Comparison of ENCODE assay signal across 31 cellular contexts in the genomic region with DNA sequence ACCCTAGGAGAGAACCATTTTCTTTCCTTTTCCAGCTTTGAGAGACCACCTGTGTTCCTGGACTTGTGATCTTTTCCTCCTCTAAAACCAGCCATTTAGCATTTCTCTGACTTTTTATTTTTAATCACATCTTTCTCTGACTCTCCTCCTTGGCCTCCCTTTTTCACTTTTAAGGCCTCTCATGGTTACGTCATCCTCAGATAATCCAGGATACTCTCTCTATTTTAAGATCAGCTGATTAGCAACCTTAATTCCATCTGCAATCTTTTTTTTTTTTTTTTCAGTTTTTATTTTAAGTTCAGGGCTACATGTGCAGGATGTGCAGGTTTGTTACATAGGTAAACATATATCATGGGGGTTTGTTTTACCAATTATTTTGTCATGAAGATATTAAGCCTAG. TPM values are rescaled to one million over a fixed set of nuclear protein-coding genes. Genes with fewer than 3 reads are reported as not detected.
"Had no signal": no experiment of that assay in that cellular context is flagged by ENCODE, and none has a peak within 500 bp of the region (broad histone marks: within the 10 kb centered on the region; RNA-seq: fewer than 3 reads in every experiment).

No MANE protein-coding gene starts in this region.

- H3K27me3 ChIP-seq: stomach, suprapubic skin, testis, thyroid gland, tibial artery, tibial nerve, transverse colon, upper lobe of left lung, upper lobe of right lung, uterus, vagina had no signal

- H3K36me3 ChIP-seq: stomach, suprapubic skin, thoracic aorta, thyroid gland, tibial artery, tibial nerve, transverse colon, upper lobe of left lung, upper lobe of right lung, uterus, vagina had no signal

- H3K27ac ChIP-seq: stomach, suprapubic skin, testis, thoracic aorta, thyroid gland, tibial artery, tibial nerve, transverse colon, upper lobe of left lung, upper lobe of right lung, uterus, vagina had no signal

- ATAC-seq: stimulated activated effector memory CD8-positive, alpha-beta T cell treated with anti-CD3 and anti-CD28 coated beads, Interleukin-12 subunit alpha, Interleukin-12 subunit beta, amount 100 ng/mL, for 72 hours; stimulated activated memory B cell treated with anti-CD40 and anti-IgM and Interleukin-4, amounts not matched to agents 10 μg/mL and 1 μg/mL and 100 μg/mL, for 72 hours; stimulated activated naive B cell treated with anti-CD40 and anti-IgM and Interleukin-4, amounts not matched to agents 10 μg/mL and 1 μg/mL and 100 μg/mL, for 72 hours; stimulated activated naive CD8-positive, alpha-beta T cell treated with anti-CD3 and anti-CD28 coated beads, Interleukin-15, amount 100 ng/mL, for 72 hours; stimulated activated naive CD8-positive, alpha-beta T cell treated with anti-CD3 and anti-CD28 coated beads, Interleukin-15, Interleukin-2, amounts not matched to agents 100 U/mL and 50 U/mL, for 24 hours; upper lobe of right lung had no signal

- H3K4me3 ChIP-seq: stomach, suprapubic skin, testis, thoracic aorta, thyroid gland, tibial artery, tibial nerve, transverse colon, upper lobe of left lung, upper lobe of right lung, uterus, vagina had no signal

- H3K4me1 ChIP-seq: stomach, suprapubic skin, testis, thyroid gland, tibial artery, tibial nerve, transverse colon, upper lobe of left lung, upper lobe of right lung, uterus, vagina had no signal

- DNase-seq: stimulated activated CD4-positive, alpha-beta T cell treated with anti-CD3 and anti-CD28 coated beads, Interleukin-2, amount 100 ng/mL, for 48 hours; stimulated activated CD4-positive, alpha-beta T cell treated with anti-CD3 and anti-CD28 coated beads, Interleukin-4, amount 100 ng/mL, for 1 hour; stimulated activated CD4-positive, alpha-beta T cell treated with anti-CD3 and anti-CD28 coated beads, Interleukin-4, amount 100 ng/mL, for 24 hours; stimulated activated CD4-positive, alpha-beta T cell treated with anti-CD3 and anti-CD28 coated beads, Interleukin-4, amount 100 ng/mL, for 4 hours; stimulated activated CD8-positive, alpha-beta memory T cell treated with anti-CD3 and anti-CD28 coated beads, Interleukin-4, amount 100 ng/mL, for 48 hours; stimulated activated naive B cell treated with anti-CD40 and anti-IgM and Interleukin-4, amounts not matched to agents 10 μg/mL and 1 μg/mL and 100 μg/mL, for 72 hours; stimulated activated naive CD4-positive, alpha-beta T cell; stimulated activated naive CD4-positive, alpha-beta T cell treated with Interleukin-2 at 50 U/mL for 16 hours; stimulated activated naive CD8-positive, alpha-beta T cell treated with anti-CD3 and anti-CD28 coated beads, Interleukin-15, amount 100 ng/mL, for 72 hours; stimulated activated naive CD8-positive, alpha-beta T cell treated with anti-CD3 and anti-CD28 coated beads, Interleukin-15, Interleukin-2, amounts not matched to agents 100 U/mL and 50 U/mL, for 24 hours; stomach; substantia nigra; testis; thyroid gland; tibial artery; transverse colon; trophoblast cell; upper lobe of left lung; upper lobe of right lung; uterus had no signal

- H3K9me3 ChIP-seq: suprapubic skin, testis, thoracic aorta, thyroid gland, tibial artery, transverse colon, upper lobe of right lung, uterus, vagina had no signal

- FAIRE-seq: urothelium cell line had no signal

RNA-seq across cellular contexts. Expression of a gene that starts 54.0 kb away (rescaled TPM):
- total RNA-seq: stomach, subcutaneous adipose tissue, suprapubic skin, temporal lobe, thyroid gland, tibial nerve, transverse colon, upper lobe of right lung, ureter, vagina had no signal
- polyA plus RNA-seq: stomach, urinary bladder had no signal
